In genomic region chr16:50065624-50066481, GRCh38 we compare ENCODE assay signal across 8 cellular contexts.
DNase-seq lines count a peak whose midpoint lies in the region; FAIRE-seq and TF ChIP-seq lines count a peak whose summit lies in the region.

A gene with protein sequence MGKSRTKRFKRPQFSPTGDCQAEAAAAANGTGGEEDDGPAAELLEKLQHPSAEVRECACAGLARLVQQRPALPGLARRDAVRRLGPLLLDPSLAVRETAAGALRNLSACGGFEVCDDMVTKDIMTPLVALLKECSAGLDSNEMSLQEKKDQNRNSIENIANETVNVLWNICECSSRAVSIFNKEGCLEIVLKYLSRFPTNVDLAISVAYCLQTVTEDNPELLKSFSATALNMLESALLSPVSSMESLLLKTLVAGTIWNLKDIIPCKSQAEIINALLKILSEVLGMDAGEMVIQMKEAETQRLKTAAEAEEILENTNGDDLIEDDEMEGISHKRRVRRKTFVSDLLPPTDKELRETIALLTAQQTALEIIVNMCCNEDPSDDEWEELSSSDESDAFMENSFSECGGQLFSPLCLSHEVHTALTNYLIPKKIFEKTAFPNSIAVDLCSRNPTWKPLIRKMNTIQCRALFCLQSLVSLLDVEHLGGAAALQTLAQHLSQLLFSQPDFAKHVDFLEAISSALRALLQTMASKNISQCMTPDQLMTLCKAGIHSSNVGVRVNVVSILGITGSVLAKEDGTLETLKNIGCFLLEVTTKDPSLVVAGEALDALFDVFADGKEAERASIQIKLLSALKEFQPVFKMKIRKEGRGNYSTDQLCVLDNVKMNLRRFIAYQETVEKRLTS (plus strand): TSS chr16:50065970. CDS start chr16:50066132, 162 bp downstream.

- no peaks in the 10 kb centered on the region for H3K9me2 ChIP-seq in Loucy (replicated peaks; ENCODE audit: low read depth, low read length)

- H3K27me3 ChIP-seq in Loucy (ENCODE audit: insufficient read depth, low read length, poor library complexity, severe bottlenecking): no peaks in the 10 kb centered on the region

- peak within 1 kb of the TSS; percentile 98 for H2AFZ ChIP-seq in Loucy (ENCODE audit: low read length)

- H3K36me3 ChIP-seq in Loucy (ENCODE audit: insufficient read depth, low read length): no peaks in the 10 kb centered on the region; the same call in 1 of the 2 replicates

- H3K9me3 ChIP-seq in Loucy (ENCODE audit: insufficient read depth, low read depth, low read length): no peaks in the 10 kb centered on the region

- no peak for FAIRE-seq in H54 (lab: Jason Lieb, UNC)

- H3K4me3 ChIP-seq in Loucy (ENCODE audit: low read length, poor library complexity, severe bottlenecking): peak within 1 kb of the TSS; percentile 93

- peaks cover 28% of the 10 kb centered on the region for H3K4me1 Mint-ChIP-seq in nephron progenitor cell
- peaks cover 34% of the 10 kb centered on the region for H3K4me1 Mint-ChIP-seq in stimulated activated naive CD8-positive, alpha-beta T cell treated with anti-CD3 and anti-CD28 coated beads, Interleukin-15, Interleukin-2, amounts not matched to agents 100 ng/mL and 50 ng/mL, for 24 hours (ENCODE audit: low read depth)

- peak within 1 kb of the TSS; percentile 91 for H3K4me3 Mint-ChIP-seq in nephron progenitor cell
- peak within 1 kb of the TSS; percentile 95 for H3K4me3 Mint-ChIP-seq in stimulated activated naive CD8-positive, alpha-beta T cell treated with anti-CD3 and anti-CD28 coated beads, Interleukin-15, Interleukin-2, amounts not matched to agents 100 ng/mL and 50 ng/mL, for 24 hours

- peaks cover 46% of the 10 kb centered on the region for H3K4me1 ChIP-seq in Loucy (ENCODE audit: insufficient read depth, low read length, poor library complexity, severe bottlenecking)

- H3K27ac Mint-ChIP-seq in nephron progenitor cell: peak within 1 kb of the TSS; percentile 89
- peak within 1 kb of the TSS; percentile 91 for H3K27ac Mint-ChIP-seq in stimulated activated naive CD8-positive, alpha-beta T cell treated with anti-CD3 and anti-CD28 coated beads, Interleukin-15, Interleukin-2, amounts not matched to agents 100 ng/mL and 50 ng/mL, for 24 hours

- peak within 1 kb of the TSS; percentile 96 for H3K4me2 ChIP-seq in Loucy (ENCODE audit: low read depth, low read length, poor library complexity, severe bottlenecking)

- peaks cover under 1% of the 10 kb centered on the region; the same call in 1 of the 2 replicates for H3F3A ChIP-seq in Loucy (ENCODE audit: low read depth)

- TF ChIP-seq POLR2A in H54 (IDR thresholded peaks at IDR 0.05; ENCODE audit: low read depth, low read length) (peak; percentile 94), Raji (IDR thresholded peaks at IDR 0.05; ENCODE audit: insufficient read depth, low read depth, low read length) (peak; percentile 90)

- H3K79me2 ChIP-seq in Loucy (ENCODE audit: insufficient read depth, low read length): peaks cover 32% of the 10 kb centered on the region

- H3K36me3 Mint-ChIP-seq in nephron progenitor cell (ENCODE audit: low read depth): peaks cover 9% of the 10 kb centered on the region
- peaks cover 28% of the 10 kb centered on the region for H3K36me3 Mint-ChIP-seq in stimulated activated naive CD8-positive, alpha-beta T cell treated with anti-CD3 and anti-CD28 coated beads, Interleukin-15, Interleukin-2, amounts not matched to agents 100 ng/mL and 50 ng/mL, for 24 hours (ENCODE audit: low read depth)

- H3K27me3 Mint-ChIP-seq in nephron progenitor cell (ENCODE audit: low read depth, poor library complexity): peaks cover 5% of the 10 kb centered on the region
- H3K27me3 Mint-ChIP-seq in stimulated activated naive CD8-positive, alpha-beta T cell treated with anti-CD3 and anti-CD28 coated beads, Interleukin-15, Interleukin-2, amounts not matched to agents 100 ng/mL and 50 ng/mL, for 24 hours: no peaks in the 10 kb centered on the region

- no peaks in the 10 kb centered on the region for H3K9me3 Mint-ChIP-seq in nephron progenitor cell
- no peaks in the 10 kb centered on the region for H3K9me3 Mint-ChIP-seq in stimulated activated naive CD8-positive, alpha-beta T cell treated with anti-CD3 and anti-CD28 coated beads, Interleukin-15, Interleukin-2, amounts not matched to agents 100 ng/mL and 50 ng/mL, for 24 hours

- DNase-seq in EL: peak; percentile 91
- peak; percentile 96 for DNase-seq in H54 (ENCODE audit: insufficient read length, low spot score)
- DNase-seq in activated T-helper 9 cell treated with anti-CD3 and anti-CD28 coated beads, Interleukin-2, amount 50 U/mL, for 16 hours (ENCODE audit: low read depth): peak; percentile 89
- peak; percentile 92 for DNase-seq in fibroblast of the conjunctiva (ENCODE audit: low read depth)
- peak; percentile 95 for DNase-seq in nephron progenitor cell

- TF ChIP-seq CTCF in Loucy (conservative IDR thresholded peaks at IDR 0.05; ENCODE audit: low read length): no peak
- no peak for TF ChIP-seq CTCF in nephron progenitor cell (IDR thresholded peaks at IDR 0.05)

- H3K9ac ChIP-seq in Loucy (ENCODE audit: low read depth, low read length, poor library complexity, severe bottlenecking): peak within 1 kb of the TSS; percentile 82

- H4K20me1 ChIP-seq in Loucy (ENCODE audit: insufficient read depth, low read length, poor library complexity, severe bottlenecking): peaks cover 24% of the 10 kb centered on the region

Comparison
In these comparisons a context has a peak if more than half of its experiments do, and no peak if none do; other contexts are left out.
1. Peak in every context shown above with its lines: DNase-seq and H3K4me3 ChIP-seq.